Comparison of ENCODE assay signal across 8 cellular contexts in genomic region chr2:189580267-189580661, GRCh38. TPM values are rescaled to one million over a fixed set of nuclear protein-coding genes. Genes with fewer than 3 reads are reported as not detected.
DNase-seq lines count a peak whose midpoint lies in the region; ATAC-seq and TF ChIP-seq lines count a peak whose summit lies in the region.

No MANE protein-coding gene starts in this region.

- H3K36me3 ChIP-seq in lung (ENCODE audit: control insufficient read depth in 2 of 2, insufficient read depth in 2 of 2, low read length in 2 of 2) (no peaks in the 10 kb centered on the region), subcutaneous abdominal adipose tissue (ENCODE audit: control insufficient read depth in 5 of 5, insufficient read depth in 5 of 5, low read length in 5 of 5) (peaks cover 0 to 5% (median 4%) of the 10 kb centered on the region in 5 donors)

- intact Hi-C loops in dendritic cell treated with granulocyte-macrophage colony-stimulating factor and Interleukin-4, amounts not matched to agents 40 ng/mL and 50 ng/mL, for 4 days (cut with micrococcal nuclease), result loop anchor here (5.0 kb wide), 2 partner anchors 37 to 138 kb away; partner anchors contain the start of gene WDR75

- H3K4me3 ChIP-seq in lung (peak overlapping the region; percentile 64), subcutaneous abdominal adipose tissue (ENCODE audit: low read depth in 1 of 5, low read length in 5 of 5) (peak overlapping the region; percentile 87 to 97 (median 92))

- 0 to 1% methylated on average over 13 of the region's 13 CpGs for WGBS in lung, 2 donors

- ATAC-seq in HG02884 (IDR thresholded peaks at IDR 0.05; ENCODE audit: unreplicated experiment), result peak; percentile 20
- ATAC-seq in T-cell (replicated peaks in 1 of 4), result peak; percentile 33 to 50 (median 45)
- ATAC-seq in lung (ENCODE audit: insufficient read depth, low FRiP score), result peak; percentile 14
- ATAC-seq in GM19328 (IDR thresholded peaks at IDR 0.05; ENCODE audit: unreplicated experiment), result no peak

- H3K27me3 Mint-ChIP-seq in T-cell, result peaks cover 0 to 24% of the 10 kb centered on the region in 2 donors
- H3K27me3 Mint-ChIP-seq in dendritic cell treated with granulocyte-macrophage colony-stimulating factor and Interleukin-4, amounts not matched to agents 40 ng/mL and 50 ng/mL, for 4 days, result peaks cover 14% of the 10 kb centered on the region

- no peak for TF ChIP-seq CTCF in lung (IDR thresholded peaks at IDR 0.05; ENCODE audit: control extremely low read depth, extremely low read depth)

- POLR2A ChIA-PET in T-cell (lab: Charles Lee), result interaction anchor here (0.5 to 1.3 kb wide), 9 partner anchors 8 to 219 kb away, joined by 3 to 5 read pairs (median 4); partner anchors contain the start of gene WDR75 (in 1 of the 2)

- DNase-seq in EL, result peak; percentile 12
- DNase-seq in T-cell, result peak in 18 of 34 experiments; percentile 1 to 31 (median 9)
- peak; percentile 42 for DNase-seq in lung (ENCODE audit: low spot score)
- DNase-seq in HCEC 1CT, result no peak

- peak overlapping the region; percentile 86 to 91 for H3K27ac Mint-ChIP-seq in T-cell
- H3K27ac Mint-ChIP-seq in dendritic cell treated with granulocyte-macrophage colony-stimulating factor and Interleukin-4, amounts not matched to agents 40 ng/mL and 50 ng/mL, for 4 days, result peak overlapping the region; percentile 76

- no peaks in the 10 kb centered on the region for H3K9me3 ChIP-seq in lung (ENCODE audit: control insufficient read depth in 2 of 2, insufficient read depth in 1 of 2, low read length in 1 of 2)
- H3K9me3 ChIP-seq in subcutaneous abdominal adipose tissue (ENCODE audit: control insufficient read depth in 5 of 5, low read length in 5 of 5), result no peaks in the 10 kb centered on the region

- H3K4me3 Mint-ChIP-seq in T-cell, result peak overlapping the region; percentile 88 to 99 (median 90)
- H3K4me3 Mint-ChIP-seq in dendritic cell treated with granulocyte-macrophage colony-stimulating factor and Interleukin-4, amounts not matched to agents 40 ng/mL and 50 ng/mL, for 4 days, result peak overlapping the region; percentile 92

- peak overlapping the region; percentile 66 to 82 (median 81) for H3K9ac ChIP-seq in subcutaneous abdominal adipose tissue (ENCODE audit: low read length in 5 of 5)

- H3K36me3 Mint-ChIP-seq in T-cell, result no peaks in the 10 kb centered on the region
- H3K36me3 Mint-ChIP-seq in dendritic cell treated with granulocyte-macrophage colony-stimulating factor and Interleukin-4, amounts not matched to agents 40 ng/mL and 50 ng/mL, for 4 days (ENCODE audit: low read depth), result peaks cover 32% of the 10 kb centered on the region

- peaks cover 59 to 63% (median 60%) of the 10 kb centered on the region in 3 donors for H3K4me1 Mint-ChIP-seq in T-cell
- peaks cover 68% of the 10 kb centered on the region for H3K4me1 Mint-ChIP-seq in dendritic cell treated with granulocyte-macrophage colony-stimulating factor and Interleukin-4, amounts not matched to agents 40 ng/mL and 50 ng/mL, for 4 days (ENCODE audit: low read depth)

- CTCF ChIA-PET in T-cell (lab: Charles Lee), result interaction anchor here (0.5 to 1.9 kb wide), 9 partner anchors 13 to 182 kb away, joined by 3 to 7 read pairs (median 3); partner anchors contain the start of genes ANKAR (in 1 of the 2) and OSGEPL1 (in 1 of the 2)

- H3K9me3 Mint-ChIP-seq in T-cell, result no peaks in the 10 kb centered on the region
- no peaks in the 10 kb centered on the region for H3K9me3 Mint-ChIP-seq in dendritic cell treated with granulocyte-macrophage colony-stimulating factor and Interleukin-4, amounts not matched to agents 40 ng/mL and 50 ng/mL, for 4 days

- H3K27me3 ChIP-seq in lung (ENCODE audit: control insufficient read depth, insufficient read depth) (no peaks in the 10 kb centered on the region), subcutaneous abdominal adipose tissue (ENCODE audit: control insufficient read depth in 5 of 5, insufficient read depth in 4 of 5, low read length in 5 of 5) (no peaks in the 10 kb centered on the region)

- H3K4me1 ChIP-seq in lung (ENCODE audit: control insufficient read depth in 2 of 2, insufficient read depth in 2 of 2, low read length in 2 of 2) (peaks cover 7 to 17% of the 10 kb centered on the region in 2 donors), subcutaneous abdominal adipose tissue (ENCODE audit: control insufficient read depth in 5 of 5, insufficient read depth in 5 of 5, low read length in 5 of 5) (peaks cover 7 to 59% (median 58%) of the 10 kb centered on the region in 5 donors)

- peak overlapping the region; percentile 98 for H3K27ac ChIP-seq in lung (ENCODE audit: low read depth in 1 of 2, low read length in 1 of 2)
- peak overlapping the region; percentile 90 for H3K27ac ChIP-seq in subcutaneous abdominal adipose tissue (ENCODE audit: low read depth, low read length)

RNA-seq across cellular contexts. Expression of gene SLC40A1, which starts 0.3 kb away (rescaled TPM):
- total RNA-seq in T-cell (10 to 100 TPM; 20.7 to 43.7 (median 24.6) TPM), lung (100 to 1,000 TPM in 1 of 2 donors, 10 to 100 TPM in 1; 94.2 to 553 TPM)
- polyA plus RNA-seq in lung, result 10 to 100 TPM; 50.2 to 57.4 TPM
